8 cellular contexts compared by ENCODE assay signal in the genomic region with DNA sequence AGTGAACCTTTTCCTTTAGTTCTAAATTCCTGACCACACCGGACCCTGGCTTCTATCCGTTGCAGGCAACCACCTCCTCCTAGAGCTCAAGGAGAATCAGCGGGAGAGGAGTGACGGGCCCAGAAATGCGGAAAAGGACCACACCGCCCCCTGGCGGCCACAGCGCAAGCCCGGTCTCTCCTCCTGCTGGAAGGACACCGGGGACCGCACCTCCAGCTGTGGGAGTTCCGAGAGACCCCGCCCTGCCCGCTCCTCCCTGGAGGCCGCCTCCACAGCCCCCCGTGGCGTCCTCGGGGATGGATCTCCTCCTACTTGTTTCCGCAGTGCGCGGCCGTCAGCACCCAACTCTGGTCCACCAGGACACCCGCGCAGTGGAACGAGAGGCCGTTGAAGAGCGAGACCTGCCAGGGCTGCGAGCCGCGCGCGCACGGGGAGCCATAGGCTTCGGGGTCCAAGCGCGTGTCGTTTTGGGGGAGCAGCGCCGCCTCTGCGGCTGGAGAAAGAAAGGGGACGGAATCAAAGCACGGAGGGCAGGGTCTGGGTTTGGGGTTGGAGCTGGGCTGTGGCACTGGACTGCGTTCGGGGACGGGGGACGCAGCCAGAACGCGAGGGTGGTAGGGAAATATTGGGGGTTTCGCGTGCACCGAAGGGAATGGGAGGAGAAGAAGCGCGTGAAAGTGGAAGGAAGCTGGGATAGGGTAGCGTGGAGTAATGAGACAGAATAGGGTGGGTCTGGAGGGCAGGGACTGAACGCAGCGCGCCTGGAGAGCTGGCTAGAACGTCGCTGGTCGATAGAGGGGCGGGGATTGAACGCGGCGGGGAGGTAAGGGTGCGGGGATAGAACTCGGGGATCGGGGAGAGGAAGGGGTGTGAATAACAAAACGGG. TPM values are rescaled to one million over a fixed set of nuclear protein-coding genes. Genes with fewer than 3 reads are reported as not detected.
DNase-seq lines count a peak whose midpoint lies in the region; ATAC-seq and TF ChIP-seq lines count a peak whose summit lies in the region.

No MANE protein-coding gene starts in this region.

- no peak overlapping the region for H3K9ac ChIP-seq in KMS-11

- peaks cover 2% of the 10 kb centered on the region; the same call in 1 of the 2 replicates for H3K27me3 ChIP-seq in KMS-11 (ENCODE audit: insufficient read depth, low read depth)
- H3K27me3 ChIP-seq in lung (ENCODE audit: control insufficient read depth, insufficient read depth): peaks cover 2% of the 10 kb centered on the region

- H3K4me2 ChIP-seq in KMS-11: no peak overlapping the region

- no peaks in the 10 kb centered on the region for H3K36me3 ChIP-seq in KMS-11 (ENCODE audit: insufficient read depth)
- no peaks in the 10 kb centered on the region for H3K36me3 ChIP-seq in lung (ENCODE audit: control insufficient read depth in 2 of 2, insufficient read depth in 2 of 2, low read length in 2 of 2)

- H3K27ac ChIP-seq in KMS-11 (no peak overlapping the region), lung (ENCODE audit: low read depth in 1 of 2, low read length in 1 of 2) (no peak overlapping the region)

- peaks cover 0 to 3% of the 10 kb centered on the region in 2 donors for H3K9me3 ChIP-seq in lung (ENCODE audit: control insufficient read depth in 2 of 2, insufficient read depth in 1 of 2, low read length in 1 of 2)

- WGBS in lung, 2 donors: 2% methylated on average over 67 to 68 of the region's 68 CpGs

- TF ChIP-seq CTCF in KMS-11 (conservative IDR thresholded peaks at IDR 0.05; ENCODE audit: low read depth, low read length) (peak; percentile 47; the same call in 1 of the 2 replicates), lung (IDR thresholded peaks at IDR 0.05; ENCODE audit: control extremely low read depth, extremely low read depth) (no peak)

- H3K4me1 ChIP-seq in KMS-11 (ENCODE audit: low read depth, poor library complexity, severe bottlenecking): no peaks in the 10 kb centered on the region
- peaks cover 0 to 10% of the 10 kb centered on the region in 2 donors for H3K4me1 ChIP-seq in lung (ENCODE audit: control insufficient read depth in 2 of 2, insufficient read depth in 2 of 2, low read length in 2 of 2)

- H3K4me3 ChIP-seq in KMS-11 (IDR thresholded peaks at IDR 0.05; ENCODE audit: insufficient read depth, low read depth, low read length) (no peak overlapping the region), lung (no peak overlapping the region)

- no peaks in the 10 kb centered on the region for H4K20me1 ChIP-seq in KMS-11 (ENCODE audit: insufficient read depth)

- ATAC-seq in lung (ENCODE audit: insufficient read depth, low FRiP score) (peak; percentile 38), GM18517 (IDR thresholded peaks at IDR 0.05; ENCODE audit: unreplicated experiment) (no peak)

- DNase-seq in DMS53 treated with DMSO at 0.1 percent for 48 hours (lab: John Stamatoyannopoulos, UW; ENCODE audit: unreplicated experiment) (peak; percentile 60), UCSD-AML1 (lab: John Stamatoyannopoulos, UW; ENCODE audit: unreplicated experiment) (peak; percentile 40), dermis blood vessel endothelial cell (peak; percentile 73), lung (ENCODE audit: low spot score) (peak; percentile 82), A172 (ENCODE audit: low spot score) (no peak)
- peak; percentile 42 for DNase-seq in stimulated activated CD8-positive, alpha-beta memory T cell treated with anti-CD3 and anti-CD28 coated beads, Interleukin-12 subunit alpha, Interleukin-12 subunit beta, amount 100 ng/mL, for 24 hours (ENCODE audit: extremely low read depth)

- H3K79me2 ChIP-seq in KMS-11 (ENCODE audit: insufficient read depth, low read depth): no peaks in the 10 kb centered on the region

- no peak overlapping the region for H2AFZ ChIP-seq in KMS-11 (ENCODE audit: low read depth)

RNA-seq across cellular contexts. Expression of a gene that starts 2.5 kb away (rescaled TPM):
- total RNA-seq in dermis blood vessel endothelial cell (0.09 and 1.0 TPM in 2 replicates), lung (10 to 100 TPM in 1 of 2 donors, 1 to 10 TPM in 1; 9.8 to 24.3 TPM)
- polyA plus RNA-seq in lung: 10 to 100 TPM; 15.5 to 34.2 TPM
- not detected in 2 replicates for total RNA-seq in A172 (2014; rRNA removed; shearing (Covaris generic))

RNA-seq across cellular contexts. Expression of a gene that starts 9.4 kb away (rescaled TPM):
- total RNA-seq in dermis blood vessel endothelial cell (not detected in 2 replicates), lung (10 to 100 TPM; 14.1 to 38.6 TPM)
- 10 to 100 TPM; 15.3 to 23.6 TPM for polyA plus RNA-seq in lung
- total RNA-seq in A172 (2014; rRNA removed; shearing (Covaris generic)): not detected in 2 replicates

RNA-seq across cellular contexts. Expression of a gene that starts 15.6 kb away (rescaled TPM):
- total RNA-seq in dermis blood vessel endothelial cell (not detected in 2 replicates), lung (not detected)
- polyA plus RNA-seq in lung: under 1 TPM; 0.39 to 0.74 TPM
- not detected in 2 replicates for total RNA-seq in A172 (2014; rRNA removed; shearing (Covaris generic))

RNA-seq across cellular contexts. Expression of a gene that starts 17.8 kb away (rescaled TPM):
- total RNA-seq in dermis blood vessel endothelial cell (not detected in 2 replicates), lung (10 to 100 TPM in 1 of 2 donors, 1 to 10 TPM in 1; 7.3 to 14.4 TPM)
- 1 to 10 TPM; 1.9 to 9.5 TPM for polyA plus RNA-seq in lung
- total RNA-seq in A172 (2014; rRNA removed; shearing (Covaris generic)): not detected in 2 replicates

RNA-seq across cellular contexts. Expression of a gene that starts 33.3 kb away (rescaled TPM):
- total RNA-seq in dermis blood vessel endothelial cell: under 0.01 TPM in 1 of 2 replicates, not detected in the other
- total RNA-seq in lung: under 1 TPM in 1 of 2 donors, not detected in 1; 0.31 TPM
- under 1 TPM; 0.05 to 0.14 TPM for polyA plus RNA-seq in lung
- total RNA-seq in A172 (2014; rRNA removed; shearing (Covaris generic)): not detected in 2 replicates

Comparison
In these comparisons a context has a peak if more than half of its experiments do, and no peak if none do; other contexts are left out.
1. RNA of a gene that starts 9.4 kb away (total RNA-seq): 14.1 to 38.6 TPM in lung; not detected in dermis blood vessel endothelial cell and not detected in A172; every median in the first group is over 10 times any median in the second.